8 cellular contexts compared by ENCODE assay signal in the genomic region with DNA sequence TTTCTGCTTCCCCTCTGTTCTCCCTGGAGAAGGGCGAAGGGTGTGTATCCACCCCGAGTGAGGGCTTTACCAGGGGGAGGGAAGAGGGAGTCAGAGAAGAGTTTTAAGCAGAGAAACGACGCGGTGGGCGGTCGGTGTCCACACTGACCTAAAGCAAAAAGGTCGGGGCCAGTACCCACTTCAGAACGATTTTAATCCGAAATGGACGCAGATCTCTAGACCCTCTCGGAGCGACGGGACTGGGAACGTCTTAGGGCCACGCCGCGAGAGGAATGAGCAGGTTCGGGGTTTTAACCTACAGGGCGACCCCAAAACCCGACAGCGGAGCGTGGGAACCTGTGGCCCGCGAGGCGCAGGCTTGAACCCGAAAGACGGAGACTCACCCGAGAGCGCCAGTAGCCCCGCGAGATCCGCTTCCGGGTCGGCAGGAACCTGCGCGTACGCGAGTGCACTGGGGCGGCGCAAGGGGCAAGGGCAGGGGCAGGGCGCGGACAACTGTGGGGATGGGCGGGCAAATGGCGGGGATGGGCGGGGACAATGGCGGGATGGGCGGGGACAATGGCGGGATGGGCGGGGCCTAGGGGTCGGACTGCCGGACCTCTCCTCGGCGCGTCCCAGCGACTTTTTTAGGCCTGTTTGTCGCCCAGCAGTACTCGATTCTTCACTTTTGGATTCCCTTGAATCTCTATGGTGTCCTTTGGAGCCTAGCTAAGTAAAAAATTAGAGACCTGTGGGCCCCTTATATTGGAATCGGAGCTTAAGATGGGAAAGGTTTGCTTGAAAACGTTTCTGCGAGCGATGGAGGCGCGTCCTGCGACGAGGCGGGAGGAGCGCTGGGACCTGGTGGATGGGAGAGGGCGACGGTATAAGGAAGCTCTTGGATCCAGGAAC. TPM values are rescaled to one million over a fixed set of nuclear protein-coding genes. Genes with fewer than 3 reads are reported as not detected.
DNase-seq lines count a peak whose midpoint lies in the region; ATAC-seq, FAIRE-seq and TF ChIP-seq lines count a peak whose summit lies in the region.

Gene ZNF677, minus strand, starts transcription at position 423 of the 891 bp plus-strand sequence. CDS start 3,323 bp downstream, outside the sequence.

- peak within 1 kb of the TSS; percentile 96 for H3K4me2 ChIP-seq in parathyroid adenoma (ENCODE audit: low read length)

- TF ChIP-seq CTCF in adrenal gland (IDR thresholded peaks at IDR 0.05) (no peak), heart right ventricle (IDR thresholded peaks at IDR 0.05) (no peak), parathyroid adenoma (IDR thresholded peaks at IDR 0.05) (no peak), suprapubic skin (IDR thresholded peaks at IDR 0.05) (no peak)

- H3K4me1 ChIP-seq in adrenal gland (replicated peaks in 1 of 2) (peaks cover 5 to 8% of the 10 kb centered on the region in 2 donors), heart right ventricle (peaks cover 0 to 20% (median 14%) of the 10 kb centered on the region in 9 donors), parathyroid adenoma (no peaks in the 10 kb centered on the region), suprapubic skin (peaks cover 14% of the 10 kb centered on the region)

- H3K27ac ChIP-seq in adrenal gland = peak within 1 kb of the TSS in 3 of 5 donors; percentile 56 to 80 (median 76)
- peak within 1 kb of the TSS; percentile 55 to 92 (median 85) for H3K27ac ChIP-seq in heart right ventricle
- peak within 1 kb of the TSS; percentile 47 for H3K27ac ChIP-seq in parathyroid adenoma
- peak within 1 kb of the TSS; percentile 78 for H3K27ac ChIP-seq in suprapubic skin

- DNase-seq in GM19239 (ENCODE audit: insufficient read length, low spot score) (peak; percentile 25), T follicular helper cell (ENCODE audit: low read depth) (peak; percentile 56), adrenal gland (peak; percentile 89 to 95 (median 94)), heart right ventricle (peak; percentile 94 to 95), suprapubic skin (ENCODE audit: low spot score in 2 of 2) (peak; percentile 92 to 93), 8988T (no peak)

- peaks cover 0 to 15% of the 10 kb centered on the region in 2 donors for H3K36me3 ChIP-seq in adrenal gland (replicated peaks in 1 of 2)
- peaks cover 0 to 36% (median 30%) of the 10 kb centered on the region in 9 donors for H3K36me3 ChIP-seq in heart right ventricle
- H3K36me3 ChIP-seq in parathyroid adenoma (ENCODE audit: control insufficient read depth, insufficient read depth, low read length) = no peaks in the 10 kb centered on the region
- H3K36me3 ChIP-seq in suprapubic skin = peaks cover 30% of the 10 kb centered on the region

- ATAC-seq in heart right ventricle (peak; percentile 100), HG03108 (IDR thresholded peaks at IDR 0.05; ENCODE audit: unreplicated experiment) (no peak)

- intact Hi-C loops in adrenal gland (cut with DNase I) (no loop called here), heart right ventricle (cut with DNase I) (loop anchor here in 6 of 10 donors (5.0 to 10.0 kb wide), 4 partner anchors 57 to 80 kb away; partner anchors contain the start of genes ZNF845 (in 2 of the 6) and ZNF665 (in 1 of the 6))

- H3K9ac ChIP-seq in parathyroid adenoma = no peak within 1 kb of the TSS

- no peaks in the 10 kb centered on the region for H3K79me2 ChIP-seq in parathyroid adenoma

- H3K9me3 ChIP-seq in adrenal gland (replicated peaks in 1 of 3) = no peaks in the 10 kb centered on the region
- H3K9me3 ChIP-seq in heart right ventricle = peaks cover 0 to 78% (median 8%) of the 10 kb centered on the region in 11 donors
- H3K9me3 ChIP-seq in parathyroid adenoma (ENCODE audit: control insufficient read depth, low read length) = no peaks in the 10 kb centered on the region
- peaks cover 6% of the 10 kb centered on the region for H3K9me3 ChIP-seq in suprapubic skin

- H3K27me3 ChIP-seq in adrenal gland (no peaks in the 10 kb centered on the region), heart right ventricle (no peaks in the 10 kb centered on the region), parathyroid adenoma (ENCODE audit: control insufficient read depth, insufficient read depth, low read length) (no peaks in the 10 kb centered on the region), suprapubic skin (no peaks in the 10 kb centered on the region)

- TF ChIP-seq POLR2A in adrenal gland (IDR thresholded peaks at IDR 0.05) (peak in 1 of 2 donors; percentile 65), suprapubic skin (IDR thresholded peaks at IDR 0.05) (no peak)

- no peak for TF ChIP-seq EP300 in suprapubic skin (IDR thresholded peaks at IDR 0.05)

- no peak for FAIRE-seq in GM19239 (lab: Jason Lieb, UNC)

- WGBS in adrenal gland, 4 donors = 1 to 6% (median 3%) methylated on average over 26 to 70 of the region's 70 CpGs
- 1% methylated on average over 65 to 70 of the region's 70 CpGs for WGBS in heart right ventricle, 2 donors
- WGBS in suprapubic skin = 4% methylated on average over 55 of the region's 70 CpGs

- H3K4me3 ChIP-seq in adrenal gland (peak within 1 kb of the TSS; percentile 46 to 90 (median 74)), heart right ventricle (peak within 1 kb of the TSS; percentile 67 to 95 (median 87)), parathyroid adenoma (ENCODE audit: low read depth, low read length) (peak within 1 kb of the TSS; percentile 97), suprapubic skin (peak within 1 kb of the TSS; percentile 72)

- H2AFZ ChIP-seq in parathyroid adenoma = peak within 1 kb of the TSS; percentile 68

RNA-seq across cellular contexts. Expression of gene ZNF677, which starts in this region (rescaled TPM):
- total RNA-seq in adrenal gland (10 to 100 TPM in 6 of 8 donors, 1 to 10 TPM in 2; 6.9 to 26.6 (median 20.7) TPM), heart right ventricle (10 to 100 TPM; 16.9 to 28.0 (median 22.5) TPM), suprapubic skin (10 to 100 TPM; 11.1 to 24.3 (median 18.3) TPM)
- polyA plus RNA-seq in adrenal gland (10 to 100 TPM in 1 of 3 donors, 1 to 10 TPM in 2; 6.9 to 22.4 (median 7.6) TPM), heart right ventricle (10 to 100 TPM in 1 of 2 donors, 1 to 10 TPM in 1; 7.9 to 14.3 TPM)

Comparison
In these comparisons a context has a peak if more than half of its experiments do, and no peak if none do; other contexts are left out.
1. intact Hi-C loops: an anchor here in heart right ventricle (5.0 to 10.0 kb wide); none called in adrenal gland.